ENCODE assay signal across 11 cellular contexts in genomic region chr3:189267981-189268613, GRCh38.
DNase-seq lines count a peak whose midpoint lies in the region; ATAC-seq and TF ChIP-seq lines count a peak whose summit lies in the region.
"Had no signal": no experiment of that assay in that cellular context is flagged by ENCODE, and none has a peak within 500 bp of the region (broad histone marks: within the 10 kb centered on the region; RNA-seq: fewer than 3 reads in every experiment).

No MANE protein-coding gene starts in this region.

- no peak for ATAC-seq in GM21529 (IDR thresholded peaks at IDR 0.05; ENCODE audit: unreplicated experiment)

- H3K36me3 Mint-ChIP-seq in MCF 10A (ENCODE audit: insufficient read depth, unreplicated experiment) (no peaks in the 10 kb centered on the region), type B pancreatic cell (no peaks in the 10 kb centered on the region)

- H3K36me3 ChIP-seq in breast epithelium, result no peaks in the 10 kb centered on the region

- POLR2A ChIA-PET in MCF 10A (lab: Yijun Ruan, JAX), result interaction anchor here (0.5 to 10.8 kb wide), 58 partner anchors 9 to 1523 kb away, joined by 3 to 495 read pairs (median 4); partner anchors contain the start of gene BCL6

- TF ChIP-seq POLR2A in breast epithelium (IDR thresholded peaks at IDR 0.05), result no peak

- CTCF ChIA-PET in MCF 10A (lab: Yijun Ruan, JAX), result interaction anchor here (0.6 to 7.5 kb wide), 38 partner anchors 13 to 693 kb away, joined by 3 to 94 read pairs (median 5); no protein-coding TSS in a partner anchor

- H3K27ac ChIP-seq in breast epithelium, result no peak overlapping the region
- H3K27ac ChIP-seq: dorsolateral prefrontal cortex had no signal

- H3K27me3 ChIP-seq in breast epithelium, result no peaks in the 10 kb centered on the region

- H3K4me3 ChIP-seq in breast epithelium (no peak overlapping the region), fibroblast of mammary gland (ENCODE audit: control insufficient read depth, low read depth, low read length) (no peak overlapping the region)
- H3K4me3 ChIP-seq: dorsolateral prefrontal cortex had no signal

- intact Hi-C loops in MCF 10A (cut with micrococcal nuclease) (loop anchor here (1.0 to 2.0 kb wide), 9 partner anchors 35 to 669 kb away; no protein-coding TSS in a partner anchor), breast epithelium (cut with DNase I; ENCODE audit: low total_unique reads) (no loop called here)

- peaks cover 40% of the 10 kb centered on the region for H3K4me1 Mint-ChIP-seq in MCF 10A (ENCODE audit: insufficient read depth, unreplicated experiment)
- H3K4me1 Mint-ChIP-seq in type B pancreatic cell (ENCODE audit: unreplicated experiment), result no peaks in the 10 kb centered on the region

- peak overlapping the region; percentile 87 for H3K27ac Mint-ChIP-seq in MCF 10A (ENCODE audit: low read depth, unreplicated experiment)
- no peak overlapping the region for H3K27ac Mint-ChIP-seq in type B pancreatic cell

- H3K9me3 Mint-ChIP-seq in MCF 10A (ENCODE audit: unreplicated experiment) (no peaks in the 10 kb centered on the region), type B pancreatic cell (peaks cover 4% of the 10 kb centered on the region)

- H3K4me3 Mint-ChIP-seq in MCF 10A (ENCODE audit: unreplicated experiment) (no peak overlapping the region), type B pancreatic cell (no peak overlapping the region)

- H3K9me3 ChIP-seq in breast epithelium, result no peaks in the 10 kb centered on the region

- H3K4me1 ChIP-seq in breast epithelium, result no peaks in the 10 kb centered on the region

- no TSS peak for BruUV-seq in MCF 10A (replicated peaks; lab: Mats Ljungman, UMichigan)

- H3K27me3 Mint-ChIP-seq in MCF 10A (ENCODE audit: insufficient read depth, unreplicated experiment), result no peaks in the 10 kb centered on the region
- H3K27me3 Mint-ChIP-seq in type B pancreatic cell, result peaks cover 18% of the 10 kb centered on the region

- peak; percentile 58 for TF ChIP-seq CTCF in MCF 10A (IDR thresholded peaks at IDR 0.05; ENCODE audit: unreplicated experiment)
- no peak for TF ChIP-seq CTCF in breast epithelium (IDR thresholded peaks at IDR 0.05)
- TF ChIP-seq CTCF in fibroblast of mammary gland (conservative IDR thresholded peaks at IDR 0.05; ENCODE audit: control insufficient read depth, insufficient read depth, low read depth, low read length), result peak; percentile 41
- peak; percentile 35 for TF ChIP-seq CTCF in type B pancreatic cell (conservative IDR thresholded peaks at IDR 0.05)

- DNase-seq in MCF 10A (ENCODE audit: unreplicated experiment), result peak; percentile 96
- no peak for DNase-seq in breast epithelium (ENCODE audit: low spot score in 2 of 2)
- peak; percentile 66 for DNase-seq in NCI-H69 (lab: John Stamatoyannopoulos, UW)
- DNase-seq in fibroblast of mammary gland (ENCODE audit: low read depth), result peak; percentile 26
- no peak for DNase-seq in type B pancreatic cell (ENCODE audit: extremely low spot score, unreplicated experiment)
- DNase-seq in NCI-H2029 (lab: John Stamatoyannopoulos, UW), result no peak
- DNase-seq in ecto neural progenitor cell (ENCODE audit: low spot score), result no peak
- DNase-seq: dorsolateral prefrontal cortex; midbrain; stimulated activated CD4-positive, alpha-beta T cell treated with anti-CD3 and anti-CD28 coated beads, Interleukin-4, amount 100 ng/mL, for 1 hour had no signal

Comparison
In these comparisons a context has a peak if more than half of its experiments do, and no peak if none do; other contexts are left out.
1. DNase-seq: peak in MCF 10A (single experiment), NCI-H69 (single experiment) and fibroblast of mammary gland (single experiment); none in breast epithelium (0 of 2), type B pancreatic cell (single experiment), NCI-H2029 (single experiment) and ecto neural progenitor cell (single experiment).
2. CTCF ChIP-seq: peak in MCF 10A (single experiment), fibroblast of mammary gland (single experiment) and type B pancreatic cell (single experiment); none in breast epithelium (0 of 3).